In genomic region chr6:43274916-43275597, GRCh38 we compare ENCODE assay signal across 1 cellular context.
TF ChIP-seq lines count a peak whose summit lies in the region.

No MANE protein-coding gene starts in this region.

TF ChIP-seq in HepG2, 621 proteins besides CTCF, POLR2A, EP300 and RAD21 (continued from another document and continues in another):
- TF ChIP-seq, protein P1, sequence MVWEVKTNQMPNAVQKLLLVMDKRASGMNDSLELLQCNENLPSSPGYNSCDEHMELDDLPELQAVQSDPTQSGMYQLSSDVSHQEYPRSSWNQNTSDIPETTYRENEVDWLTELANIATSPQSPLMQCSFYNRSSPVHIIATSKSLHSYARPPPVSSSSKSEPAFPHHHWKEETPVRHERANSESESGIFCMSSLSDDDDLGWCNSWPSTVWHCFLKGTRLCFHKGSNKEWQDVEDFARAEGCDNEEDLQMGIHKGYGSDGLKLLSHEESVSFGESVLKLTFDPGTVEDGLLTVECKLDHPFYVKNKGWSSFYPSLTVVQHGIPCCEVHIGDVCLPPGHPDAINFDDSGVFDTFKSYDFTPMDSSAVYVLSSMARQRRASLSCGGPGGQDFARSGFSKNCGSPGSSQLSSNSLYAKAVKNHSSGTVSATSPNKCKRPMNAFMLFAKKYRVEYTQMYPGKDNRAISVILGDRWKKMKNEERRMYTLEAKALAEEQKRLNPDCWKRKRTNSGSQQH (CRISPR knock-in tag; IDR thresholded peaks at IDR 0.05; ENCODE audit: low read depth): 0 out of 2 replicates have a peak, but pooled peaks have one; percentile 15
- TF ChIP-seq ZSCAN29 (CRISPR knock-in tag; conservative IDR thresholded peaks at IDR 0.05) (peak; percentile 82; the same call in 1 of the 2 replicates), ZNF263 (CRISPR knock-in tag; IDR thresholded peaks at IDR 0.05) (no peak; the same call in none of the 2 replicates), ZFP36L2 (CRISPR knock-in tag; IDR thresholded peaks at IDR 0.05) (no peak), ZNF747 (CRISPR knock-in tag; IDR thresholded peaks at IDR 0.05; ENCODE audit: borderline replicate concordance) (no peak; the same call in 1 of the 2 replicates), ZNF546 (CRISPR knock-in tag; conservative IDR thresholded peaks at IDR 0.05) (no peak), ZNF225 (CRISPR knock-in tag; IDR thresholded peaks at IDR 0.05) (peak; percentile 77; the same call in 1 of the 2 replicates), THAP11 (CRISPR knock-in tag; IDR thresholded peaks at IDR 0.05) (peak; percentile 49; the same call in 1 of the 2 replicates), ZNF34 (CRISPR knock-in tag; IDR thresholded peaks at IDR 0.05; ENCODE audit: borderline replicate concordance) (no peak), ZNF530 (CRISPR knock-in tag; IDR thresholded peaks at IDR 0.05; ENCODE audit: low read depth) (no peak), PAX8 (CRISPR knock-in tag; IDR thresholded peaks at IDR 0.05; ENCODE audit: borderline replicate concordance) (no peak; the same call in none of the 2 replicates), IKZF4 (CRISPR knock-in tag; IDR thresholded peaks at IDR 0.05; ENCODE audit: borderline replicate concordance, low read depth, not compliant biosample characterization) (peak; percentile 43), FOXO1 (CRISPR knock-in tag; IDR thresholded peaks at IDR 0.05) (peak; percentile 67), ZKSCAN5 (CRISPR knock-in tag; IDR thresholded peaks at IDR 0.05) (no peak), RCOR2 (CRISPR knock-in tag; IDR thresholded peaks at IDR 0.05) (no peak), KDM4B (CRISPR knock-in tag; IDR thresholded peaks at IDR 0.05) (peak; percentile 67; the same call in 1 of the 2 replicates), ELF3 (CRISPR knock-in tag; IDR thresholded peaks at IDR 0.05) (peak; percentile 38), MAZ (IDR thresholded peaks at IDR 0.05; ENCODE audit: borderline replicate concordance, low read depth, low read length) (peak; percentile 80; the same call in 1 of the 2 replicates), MAZ (CRISPR knock-in tag; IDR thresholded peaks at IDR 0.05; ENCODE audit: low read depth) (peak; percentile 92), KMT2B (CRISPR knock-in tag; IDR thresholded peaks at IDR 0.05) (no peak), SP4 (CRISPR knock-in tag; IDR thresholded peaks at IDR 0.05) (no peak; the same call in 1 of the 2 replicates), KDM6A (CRISPR knock-in tag; IDR thresholded peaks at IDR 0.05; ENCODE audit: low read depth) (peak; percentile 12; the same call in 1 of the 2 replicates), ELF1 (CRISPR knock-in tag; IDR thresholded peaks at IDR 0.05) (no peak), PREB (CRISPR knock-in tag; IDR thresholded peaks at IDR 0.05) (0 out of 2 replicates have a peak, but pooled peaks have one; percentile 36), THYN1 (CRISPR knock-in tag; IDR thresholded peaks at IDR 0.05; ENCODE audit: borderline replicate concordance, low read depth) (no peak), KMT2A (CRISPR knock-in tag; IDR thresholded peaks at IDR 0.05) (peak; percentile 64), ZNF724P (CRISPR knock-in tag; IDR thresholded peaks at IDR 0.05; ENCODE audit: borderline replicate concordance) (peak; percentile 62; the same call in 1 of the 2 replicates), ZBTB21 (CRISPR knock-in tag; IDR thresholded peaks at IDR 0.05) (no peak), SALL1 (CRISPR knock-in tag; IDR thresholded peaks at IDR 0.05) (peak; percentile 92), CCAR2 (optimal IDR thresholded peaks at IDR 0.05; ENCODE audit: low read depth, low read length) (no peak), ZNF513 (CRISPR knock-in tag; conservative IDR thresholded peaks at IDR 0.05) (no peak), POLR2AphosphoS2 (IDR thresholded peaks at IDR 0.05; ENCODE audit: low read depth, low read length) (no peak), STAG1 (CRISPR knock-in tag; IDR thresholded peaks at IDR 0.05) (no peak), SRSF9 (IDR thresholded peaks at IDR 0.05; ENCODE audit: borderline replicate concordance, insufficient read depth, low read depth, low read length, poor library complexity, severe bottlenecking) (no peak), HMG20A (CRISPR knock-in tag; IDR thresholded peaks at IDR 0.05; ENCODE audit: borderline replicate concordance) (no peak), ZNF407 (CRISPR knock-in tag; IDR thresholded peaks at IDR 0.05; ENCODE audit: not compliant biosample characterization) (no peak), RFX5 (IDR thresholded peaks at IDR 0.05; ENCODE audit: low read depth, low read length) (no peak), FOXK1 (CRISPR knock-in tag; IDR thresholded peaks at IDR 0.05; ENCODE audit: borderline replicate concordance, low read depth) (peak; percentile 56; the same call in 1 of the 2 replicates), NFIB (CRISPR knock-in tag; IDR thresholded peaks at IDR 0.05; ENCODE audit: borderline replicate concordance) (no peak), ZNF496 (CRISPR knock-in tag; IDR thresholded peaks at IDR 0.05; ENCODE audit: insufficient replicate concordance) (no peak), HNRNPK (IDR thresholded peaks at IDR 0.05; ENCODE audit: low read depth, low read length, poor library complexity, severe bottlenecking) (no peak), FOXA1 (IDR thresholded peaks at IDR 0.05) (no peak), FOXA1 (CRISPR knock-in tag; IDR thresholded peaks at IDR 0.05) (0 out of 2 replicates have a peak, but pooled peaks have one; percentile 8), CHD2 (IDR thresholded peaks at IDR 0.05; ENCODE audit: low read depth, low read length) (no peak), RFX3 (CRISPR knock-in tag; IDR thresholded peaks at IDR 0.05) (no peak), KDM2A (CRISPR knock-in tag; IDR thresholded peaks at IDR 0.05; ENCODE audit: borderline replicate concordance, low read depth) (peak; percentile 81), ZNF558 (CRISPR knock-in tag; IDR thresholded peaks at IDR 0.05; ENCODE audit: borderline replicate concordance) (peak; percentile 51; the same call in 1 of the 2 replicates), ZSCAN25 (CRISPR knock-in tag; IDR thresholded peaks at IDR 0.05) (peak; percentile 95), GRHL1 (CRISPR knock-in tag; conservative IDR thresholded peaks at IDR 0.05) (no peak)
- TF ChIP-seq, protein P2, sequence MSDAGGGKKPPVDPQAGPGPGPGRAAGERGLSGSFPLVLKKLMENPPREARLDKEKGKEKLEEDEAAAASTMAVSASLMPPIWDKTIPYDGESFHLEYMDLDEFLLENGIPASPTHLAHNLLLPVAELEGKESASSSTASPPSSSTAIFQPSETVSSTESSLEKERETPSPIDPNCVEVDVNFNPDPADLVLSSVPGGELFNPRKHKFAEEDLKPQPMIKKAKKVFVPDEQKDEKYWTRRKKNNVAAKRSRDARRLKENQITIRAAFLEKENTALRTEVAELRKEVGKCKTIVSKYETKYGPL (CRISPR knock-in tag; IDR thresholded peaks at IDR 0.05): no peak
- TF ChIP-seq, protein P3, sequence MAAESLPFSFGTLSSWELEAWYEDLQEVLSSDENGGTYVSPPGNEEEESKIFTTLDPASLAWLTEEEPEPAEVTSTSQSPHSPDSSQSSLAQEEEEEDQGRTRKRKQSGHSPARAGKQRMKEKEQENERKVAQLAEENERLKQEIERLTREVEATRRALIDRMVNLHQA (CRISPR knock-in tag; IDR thresholded peaks at IDR 0.05): no peak
- TF ChIP-seq, protein P4, sequence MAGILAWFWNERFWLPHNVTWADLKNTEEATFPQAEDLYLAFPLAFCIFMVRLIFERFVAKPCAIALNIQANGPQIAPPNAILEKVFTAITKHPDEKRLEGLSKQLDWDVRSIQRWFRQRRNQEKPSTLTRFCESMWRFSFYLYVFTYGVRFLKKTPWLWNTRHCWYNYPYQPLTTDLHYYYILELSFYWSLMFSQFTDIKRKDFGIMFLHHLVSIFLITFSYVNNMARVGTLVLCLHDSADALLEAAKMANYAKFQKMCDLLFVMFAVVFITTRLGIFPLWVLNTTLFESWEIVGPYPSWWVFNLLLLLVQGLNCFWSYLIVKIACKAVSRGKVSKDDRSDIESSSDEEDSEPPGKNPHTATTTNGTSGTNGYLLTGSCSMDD (CRISPR knock-in tag; IDR thresholded peaks at IDR 0.05): no peak
- TF ChIP-seq, protein P5, sequence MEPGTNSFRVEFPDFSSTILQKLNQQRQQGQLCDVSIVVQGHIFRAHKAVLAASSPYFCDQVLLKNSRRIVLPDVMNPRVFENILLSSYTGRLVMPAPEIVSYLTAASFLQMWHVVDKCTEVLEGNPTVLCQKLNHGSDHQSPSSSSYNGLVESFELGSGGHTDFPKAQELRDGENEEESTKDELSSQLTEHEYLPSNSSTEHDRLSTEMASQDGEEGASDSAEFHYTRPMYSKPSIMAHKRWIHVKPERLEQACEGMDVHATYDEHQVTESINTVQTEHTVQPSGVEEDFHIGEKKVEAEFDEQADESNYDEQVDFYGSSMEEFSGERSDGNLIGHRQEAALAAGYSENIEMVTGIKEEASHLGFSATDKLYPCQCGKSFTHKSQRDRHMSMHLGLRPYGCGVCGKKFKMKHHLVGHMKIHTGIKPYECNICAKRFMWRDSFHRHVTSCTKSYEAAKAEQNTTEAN (CRISPR knock-in tag; conservative IDR thresholded peaks at IDR 0.05): 0 out of 2 replicates have a peak, but pooled peaks have one; percentile 68
